ENCODE assay signal across 1 cellular context in genomic region chr10:124917168-124917938, GRCh38.
A peak's percentile ranks its signal among the peaks of the same experiment; 100 is the strongest.
TF ChIP-seq lines count a peak whose summit lies in the region.

No MANE protein-coding gene starts in this region.

TF ChIP-seq in HEK293, 187 proteins besides CTCF, POLR2A, EP300 and RAD21 (continued from another document and continues in another):
- TF ChIP-seq, protein P1, sequence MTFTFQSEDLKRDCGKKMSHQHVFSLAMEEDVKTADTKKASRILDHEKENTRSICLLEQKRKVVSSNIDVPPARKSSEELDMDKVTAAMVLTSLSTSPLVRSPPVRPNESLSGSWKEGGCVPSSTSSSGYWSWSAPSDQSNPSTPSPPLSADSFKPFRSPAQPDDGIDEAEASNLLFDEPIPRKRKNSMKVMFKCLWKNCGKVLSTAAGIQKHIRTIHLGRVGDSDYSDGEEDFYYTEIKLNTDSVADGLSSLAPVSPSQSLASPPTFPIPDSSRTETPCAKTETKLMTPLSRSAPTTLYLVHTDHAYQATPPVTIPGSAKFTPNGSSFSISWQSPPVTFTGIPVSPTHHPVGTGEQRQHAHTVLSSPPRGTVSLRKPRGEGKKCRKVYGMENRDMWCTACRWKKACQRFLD (tag by site-specific recombination; IDR thresholded peaks at IDR 0.05) = no peak
- TF ChIP-seq, protein P2, sequence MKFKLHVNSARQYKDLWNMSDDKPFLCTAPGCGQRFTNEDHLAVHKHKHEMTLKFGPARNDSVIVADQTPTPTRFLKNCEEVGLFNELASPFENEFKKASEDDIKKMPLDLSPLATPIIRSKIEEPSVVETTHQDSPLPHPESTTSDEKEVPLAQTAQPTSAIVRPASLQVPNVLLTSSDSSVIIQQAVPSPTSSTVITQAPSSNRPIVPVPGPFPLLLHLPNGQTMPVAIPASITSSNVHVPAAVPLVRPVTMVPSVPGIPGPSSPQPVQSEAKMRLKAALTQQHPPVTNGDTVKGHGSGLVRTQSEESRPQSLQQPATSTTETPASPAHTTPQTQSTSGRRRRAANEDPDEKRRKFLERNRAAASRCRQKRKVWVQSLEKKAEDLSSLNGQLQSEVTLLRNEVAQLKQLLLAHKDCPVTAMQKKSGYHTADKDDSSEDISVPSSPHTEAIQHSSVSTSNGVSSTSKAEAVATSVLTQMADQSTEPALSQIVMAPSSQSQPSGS (tag by site-specific recombination; IDR thresholded peaks at IDR 0.05; ENCODE audit: low read depth) = no peak
- TF ChIP-seq ZNF37A (tag by site-specific recombination; IDR thresholded peaks at IDR 0.05) (no peak), ZNF621 (tag by site-specific recombination; IDR thresholded peaks at IDR 0.05) (no peak), EGR2 (tag by site-specific recombination; IDR thresholded peaks at IDR 0.05; ENCODE audit: low read depth) (0 out of 2 replicates have a peak, but pooled peaks have one; percentile 20), ZNF211 (tag by site-specific recombination; IDR thresholded peaks at IDR 0.05; ENCODE audit: low read depth) (no peak), TCF7L2 (IDR thresholded peaks at IDR 0.05; ENCODE audit: borderline replicate concordance, low read depth, low read length) (no peak), ZBTB1 (tag by site-specific recombination; IDR thresholded peaks at IDR 0.05) (no peak), ZEB2 (tag by site-specific recombination; IDR thresholded peaks at IDR 0.05) (peak; percentile 65), ZNF23 (tag by site-specific recombination; IDR thresholded peaks at IDR 0.05; ENCODE audit: borderline replicate concordance) (no peak), ZFHX2 (tag by site-specific recombination; conservative IDR thresholded peaks at IDR 0.05) (no peak), INSM2 (tag by site-specific recombination; IDR thresholded peaks at IDR 0.05) (peak; percentile 23; the same call in 1 of the 2 replicates), ZNF350 (tag by site-specific recombination; IDR thresholded peaks at IDR 0.05) (no peak), ZNF146 (tag by site-specific recombination; IDR thresholded peaks at IDR 0.05) (no peak), ZNF280C (tag by site-specific recombination; IDR thresholded peaks at IDR 0.05) (no peak), ZNF266 (tag by site-specific recombination; IDR thresholded peaks at IDR 0.05; ENCODE audit: low read depth) (no peak), ZBTB17 (tag by site-specific recombination; IDR thresholded peaks at IDR 0.05) (no peak), ZNF624 (tag by site-specific recombination; IDR thresholded peaks at IDR 0.05) (no peak), ZNF175 (tag by site-specific recombination; IDR thresholded peaks at IDR 0.05) (no peak), ZNF391 (tag by site-specific recombination; IDR thresholded peaks at IDR 0.05; ENCODE audit: borderline replicate concordance, low read depth) (no peak), ZNF544 (tag by site-specific recombination; IDR thresholded peaks at IDR 0.05) (no peak), ZNF335 (tag by site-specific recombination; conservative IDR thresholded peaks at IDR 0.05) (peak; percentile 67), ZNF280D (tag by site-specific recombination; IDR thresholded peaks at IDR 0.05) (no peak), ZNF133 (tag by site-specific recombination; IDR thresholded peaks at IDR 0.05) (no peak), ZNF214 (tag by site-specific recombination; IDR thresholded peaks at IDR 0.05; ENCODE audit: borderline replicate concordance) (no peak), ZNF707 (tag by site-specific recombination; IDR thresholded peaks at IDR 0.05) (no peak), GLIS2 (tag by site-specific recombination; IDR thresholded peaks at IDR 0.05) (peak; percentile 72), ZNF48 (tag by site-specific recombination; IDR thresholded peaks at IDR 0.05) (no peak), ZNF654 (tag by site-specific recombination; IDR thresholded peaks at IDR 0.05; ENCODE audit: low read depth) (no peak), MYNN (tag by site-specific recombination; IDR thresholded peaks at IDR 0.05; ENCODE audit: borderline replicate concordance) (no peak), ZNF837 (tag by site-specific recombination; IDR thresholded peaks at IDR 0.05) (no peak), ZNF132 (tag by site-specific recombination; IDR thresholded peaks at IDR 0.05; ENCODE audit: borderline replicate concordance) (no peak)
- TF ChIP-seq, protein P3, sequence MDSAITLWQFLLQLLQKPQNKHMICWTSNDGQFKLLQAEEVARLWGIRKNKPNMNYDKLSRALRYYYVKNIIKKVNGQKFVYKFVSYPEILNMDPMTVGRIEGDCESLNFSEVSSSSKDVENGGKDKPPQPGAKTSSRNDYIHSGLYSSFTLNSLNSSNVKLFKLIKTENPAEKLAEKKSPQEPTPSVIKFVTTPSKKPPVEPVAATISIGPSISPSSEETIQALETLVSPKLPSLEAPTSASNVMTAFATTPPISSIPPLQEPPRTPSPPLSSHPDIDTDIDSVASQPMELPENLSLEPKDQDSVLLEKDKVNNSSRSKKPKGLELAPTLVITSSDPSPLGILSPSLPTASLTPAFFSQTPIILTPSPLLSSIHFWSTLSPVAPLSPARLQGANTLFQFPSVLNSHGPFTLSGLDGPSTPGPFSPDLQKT (IDR thresholded peaks at IDR 0.05; ENCODE audit: borderline replicate concordance, low read depth, low read length) = no peak
- TF ChIP-seq, protein P4, sequence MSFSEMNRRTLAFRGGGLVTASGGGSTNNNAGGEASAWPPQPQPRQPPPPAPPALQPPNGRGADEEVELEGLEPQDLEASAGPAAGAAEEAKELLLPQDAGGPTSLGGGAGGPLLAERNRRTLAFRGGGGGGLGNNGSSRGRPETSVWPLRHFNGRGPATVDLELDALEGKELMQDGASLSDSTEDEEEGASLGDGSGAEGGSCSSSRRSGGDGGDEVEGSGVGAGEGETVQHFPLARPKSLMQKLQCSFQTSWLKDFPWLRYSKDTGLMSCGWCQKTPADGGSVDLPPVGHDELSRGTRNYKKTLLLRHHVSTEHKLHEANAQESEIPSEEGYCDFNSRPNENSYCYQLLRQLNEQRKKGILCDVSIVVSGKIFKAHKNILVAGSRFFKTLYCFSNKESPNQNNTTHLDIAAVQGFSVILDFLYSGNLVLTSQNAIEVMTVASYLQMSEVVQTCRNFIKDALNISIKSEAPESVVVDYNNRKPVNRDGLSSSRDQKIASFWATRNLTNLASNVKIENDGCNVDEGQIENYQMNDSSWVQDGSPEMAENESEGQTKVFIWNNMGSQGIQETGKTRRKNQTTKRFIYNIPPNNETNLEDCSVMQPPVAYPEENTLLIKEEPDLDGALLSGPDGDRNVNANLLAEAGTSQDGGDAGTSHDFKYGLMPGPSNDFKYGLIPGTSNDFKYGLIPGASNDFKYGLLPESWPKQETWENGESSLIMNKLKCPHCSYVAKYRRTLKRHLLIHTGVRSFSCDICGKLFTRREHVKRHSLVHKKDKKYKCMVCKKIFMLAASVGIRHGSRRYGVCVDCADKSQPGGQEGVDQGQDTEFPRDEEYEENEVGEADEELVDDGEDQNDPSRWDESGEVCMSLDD (tag by site-specific recombination; IDR thresholded peaks at IDR 0.05) = no peak
- TF ChIP-seq, protein P5, sequence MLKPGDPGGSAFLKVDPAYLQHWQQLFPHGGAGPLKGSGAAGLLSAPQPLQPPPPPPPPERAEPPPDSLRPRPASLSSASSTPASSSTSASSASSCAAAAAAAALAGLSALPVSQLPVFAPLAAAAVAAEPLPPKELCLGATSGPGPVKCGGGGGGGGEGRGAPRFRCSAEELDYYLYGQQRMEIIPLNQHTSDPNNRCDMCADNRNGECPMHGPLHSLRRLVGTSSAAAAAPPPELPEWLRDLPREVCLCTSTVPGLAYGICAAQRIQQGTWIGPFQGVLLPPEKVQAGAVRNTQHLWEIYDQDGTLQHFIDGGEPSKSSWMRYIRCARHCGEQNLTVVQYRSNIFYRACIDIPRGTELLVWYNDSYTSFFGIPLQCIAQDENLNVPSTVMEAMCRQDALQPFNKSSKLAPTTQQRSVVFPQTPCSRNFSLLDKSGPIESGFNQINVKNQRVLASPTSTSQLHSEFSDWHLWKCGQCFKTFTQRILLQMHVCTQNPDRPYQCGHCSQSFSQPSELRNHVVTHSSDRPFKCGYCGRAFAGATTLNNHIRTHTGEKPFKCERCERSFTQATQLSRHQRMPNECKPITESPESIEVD (tag by site-specific recombination; IDR thresholded peaks at IDR 0.05) = no peak
- TF ChIP-seq, protein P6, sequence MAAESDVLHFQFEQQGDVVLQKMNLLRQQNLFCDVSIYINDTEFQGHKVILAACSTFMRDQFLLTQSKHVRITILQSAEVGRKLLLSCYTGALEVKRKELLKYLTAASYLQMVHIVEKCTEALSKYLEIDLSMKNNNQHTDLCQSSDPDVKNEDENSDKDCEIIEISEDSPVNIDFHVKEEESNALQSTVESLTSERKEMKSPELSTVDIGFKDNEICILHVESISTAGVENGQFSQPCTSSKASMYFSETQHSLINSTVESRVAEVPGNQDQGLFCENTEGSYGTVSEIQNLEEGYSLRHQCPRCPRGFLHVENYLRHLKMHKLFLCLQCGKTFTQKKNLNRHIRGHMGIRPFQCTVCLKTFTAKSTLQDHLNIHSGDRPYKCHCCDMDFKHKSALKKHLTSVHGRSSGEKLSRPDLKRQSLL (tag by site-specific recombination; IDR thresholded peaks at IDR 0.05) = no peak; the same call in 1 of the 2 replicates
- TF ChIP-seq, protein P7, sequence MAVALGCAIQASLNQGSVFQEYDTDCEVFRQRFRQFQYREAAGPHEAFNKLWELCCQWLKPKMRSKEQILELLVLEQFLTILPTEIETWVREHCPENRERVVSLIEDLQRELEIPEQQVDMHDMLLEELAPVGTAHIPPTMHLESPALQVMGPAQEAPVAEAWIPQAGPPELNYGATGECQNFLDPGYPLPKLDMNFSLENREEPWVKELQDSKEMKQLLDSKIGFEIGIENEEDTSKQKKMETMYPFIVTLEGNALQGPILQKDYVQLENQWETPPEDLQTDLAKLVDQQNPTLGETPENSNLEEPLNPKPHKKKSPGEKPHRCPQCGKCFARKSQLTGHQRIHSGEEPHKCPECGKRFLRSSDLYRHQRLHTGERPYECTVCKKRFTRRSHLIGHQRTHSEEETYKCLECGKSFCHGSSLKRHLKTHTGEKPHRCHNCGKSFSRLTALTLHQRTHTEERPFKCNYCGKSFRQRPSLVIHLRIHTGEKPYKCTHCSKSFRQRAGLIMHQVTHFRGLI (tag by site-specific recombination; IDR thresholded peaks at IDR 0.05) = no peak
- TF ChIP-seq, protein P8, sequence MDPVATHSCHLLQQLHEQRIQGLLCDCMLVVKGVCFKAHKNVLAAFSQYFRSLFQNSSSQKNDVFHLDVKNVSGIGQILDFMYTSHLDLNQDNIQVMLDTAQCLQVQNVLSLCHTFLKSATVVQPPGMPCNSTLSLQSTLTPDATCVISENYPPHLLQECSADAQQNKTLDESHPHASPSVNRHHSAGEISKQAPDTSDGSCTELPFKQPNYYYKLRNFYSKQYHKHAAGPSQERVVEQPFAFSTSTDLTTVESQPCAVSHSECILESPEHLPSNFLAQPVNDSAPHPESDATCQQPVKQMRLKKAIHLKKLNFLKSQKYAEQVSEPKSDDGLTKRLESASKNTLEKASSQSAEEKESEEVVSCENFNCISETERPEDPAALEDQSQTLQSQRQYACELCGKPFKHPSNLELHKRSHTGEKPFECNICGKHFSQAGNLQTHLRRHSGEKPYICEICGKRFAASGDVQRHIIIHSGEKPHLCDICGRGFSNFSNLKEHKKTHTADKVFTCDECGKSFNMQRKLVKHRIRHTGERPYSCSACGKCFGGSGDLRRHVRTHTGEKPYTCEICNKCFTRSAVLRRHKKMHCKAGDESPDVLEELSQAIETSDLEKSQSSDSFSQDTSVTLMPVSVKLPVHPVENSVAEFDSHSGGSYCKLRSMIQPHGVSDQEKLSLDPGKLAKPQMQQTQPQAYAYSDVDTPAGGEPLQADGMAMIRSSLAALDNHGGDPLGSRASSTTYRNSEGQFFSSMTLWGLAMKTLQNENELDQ (tag by site-specific recombination; IDR thresholded peaks at IDR 0.05; ENCODE audit: low read depth) = no peak
